ENCODE assay signal across 27 cellular contexts in the genomic region with DNA sequence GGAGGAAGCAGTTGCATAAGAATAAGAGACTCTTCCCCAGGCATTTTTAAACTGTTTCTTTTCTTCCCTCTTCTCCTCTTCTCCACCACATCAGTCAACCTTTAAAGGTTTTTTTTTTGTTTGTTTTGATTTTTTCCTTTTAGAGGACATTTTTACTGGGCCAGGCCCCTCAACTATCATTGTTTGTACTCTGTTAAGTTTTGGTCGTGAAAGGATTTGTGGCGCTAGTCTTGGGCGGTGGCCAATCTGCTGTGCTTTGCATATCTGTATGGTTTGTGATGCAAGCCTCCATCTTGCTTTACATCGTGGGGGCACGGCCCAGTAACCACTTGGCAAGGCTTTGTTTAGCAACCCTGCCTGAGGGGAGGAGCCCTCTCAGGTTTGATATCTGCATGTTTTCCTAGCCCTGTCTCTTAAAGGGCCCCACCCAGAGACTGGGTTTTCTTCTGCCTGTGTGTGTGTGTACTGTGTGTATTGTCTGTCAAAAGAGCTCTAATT.
"Had no signal": no experiment of that assay in that cellular context is flagged by ENCODE, and none has a peak within 500 bp of the region (broad histone marks: within the 10 kb centered on the region; RNA-seq: fewer than 3 reads in every experiment).

No MANE protein-coding gene starts in this region.

- H3K4me1 ChIP-seq: gastrocnemius medialis, pancreas, right lobe of liver, tibial nerve, upper lobe of left lung had no signal

- H3K27ac Mint-ChIP-seq: dendritic cell treated with granulocyte-macrophage colony-stimulating factor and Interleukin-4, amounts not matched to agents 40 ng/mL and 50 ng/mL, for 4 days; endodermal cell; mesothelial cell of epicardium; natural killer cell treated with Interleukin-12 subunit alpha and Interleukin-12 subunit beta and Interleukin-15 and Interleukin-18, amount 100 ng/mL, for 72 hours; progenitor cell of endocrine pancreas; stimulated activated naive B cell treated with anti-CD40 and anti-IgM and Interleukin-4, amounts not matched to agents 10 μg/mL and 1 μg/mL and 100 μg/mL, for 72 hours; stimulated activated naive CD8-positive, alpha-beta T cell treated with anti-CD3 and anti-CD28 coated beads, Interleukin-15, Interleukin-2, amounts not matched to agents 100 ng/mL and 50 ng/mL, for 24 hours had no signal

- H3K4me3 ChIP-seq: gastrocnemius medialis, lung, mucosa of descending colon, pancreas, right lobe of liver, thoracic aorta, tibial nerve, upper lobe of left lung had no signal

- H3K36me3 Mint-ChIP-seq: mesothelial cell of epicardium; naive B cell; natural killer cell treated with Interleukin-12 subunit alpha and Interleukin-12 subunit beta and Interleukin-15 and Interleukin-18, amount 100 ng/mL, for 72 hours; stimulated activated naive B cell treated with anti-CD40 and anti-IgM and Interleukin-4, amounts not matched to agents 10 μg/mL and 1 μg/mL and 100 μg/mL, for 72 hours had no signal

- H3K4me3 Mint-ChIP-seq: dendritic cell treated with granulocyte-macrophage colony-stimulating factor and Interleukin-4, amounts not matched to agents 40 ng/mL and 50 ng/mL, for 4 days; endodermal cell; mesothelial cell of epicardium; naive B cell; natural killer cell treated with Interleukin-12 subunit alpha and Interleukin-12 subunit beta and Interleukin-15 and Interleukin-18, amount 100 ng/mL, for 72 hours; neural crest cell; stimulated activated naive B cell treated with anti-CD40 and anti-IgM and Interleukin-4, amounts not matched to agents 10 μg/mL and 1 μg/mL and 100 μg/mL, for 72 hours; stimulated activated naive CD8-positive, alpha-beta T cell treated with anti-CD3 and anti-CD28 coated beads, Interleukin-15, Interleukin-2, amounts not matched to agents 100 ng/mL and 50 ng/mL, for 24 hours had no signal

- H3K27me3 ChIP-seq: gastrocnemius medialis, neutrophil, pancreas, right lobe of liver, tibial nerve, upper lobe of left lung had no signal

- H3K9me3 Mint-ChIP-seq: dendritic cell treated with granulocyte-macrophage colony-stimulating factor and Interleukin-4, amounts not matched to agents 40 ng/mL and 50 ng/mL, for 4 days; natural killer cell treated with Interleukin-12 subunit alpha and Interleukin-12 subunit beta and Interleukin-15 and Interleukin-18, amount 100 ng/mL, for 72 hours; stimulated activated naive B cell treated with anti-CD40 and anti-IgM and Interleukin-4, amounts not matched to agents 10 μg/mL and 1 μg/mL and 100 μg/mL, for 72 hours; stimulated activated naive CD8-positive, alpha-beta T cell treated with anti-CD3 and anti-CD28 coated beads, Interleukin-15, Interleukin-2, amounts not matched to agents 100 ng/mL and 50 ng/mL, for 24 hours had no signal

- H3K27me3 Mint-ChIP-seq: dendritic cell treated with granulocyte-macrophage colony-stimulating factor and Interleukin-4, amounts not matched to agents 40 ng/mL and 50 ng/mL, for 4 days; naive B cell; natural killer cell treated with Interleukin-12 subunit alpha and Interleukin-12 subunit beta and Interleukin-15 and Interleukin-18, amount 100 ng/mL, for 72 hours; progenitor cell of endocrine pancreas; stimulated activated naive B cell treated with anti-CD40 and anti-IgM and Interleukin-4, amounts not matched to agents 10 μg/mL and 1 μg/mL and 100 μg/mL, for 72 hours; stimulated activated naive CD8-positive, alpha-beta T cell treated with anti-CD3 and anti-CD28 coated beads, Interleukin-15, Interleukin-2, amounts not matched to agents 100 ng/mL and 50 ng/mL, for 24 hours had no signal

- ATAC-seq: esophagus mucosa; gastrocnemius medialis; left lobe of liver; mucosa of descending colon; natural killer cell treated with Interleukin-12 subunit alpha and Interleukin-12 subunit beta and Interleukin-15 and Interleukin-18, amount 100 ng/mL, for 72 hours; pancreas; right lobe of liver; stimulated activated naive B cell treated with anti-CD40 and anti-IgM and Interleukin-4, amounts not matched to agents 10 μg/mL and 1 μg/mL and 100 μg/mL, for 72 hours had no signal

- H3K9me3 ChIP-seq: gastrocnemius medialis, mucosa of descending colon, neutrophil, pancreas, right lobe of liver, thoracic aorta, tibial nerve, upper lobe of left lung had no signal

- H3K36me3 ChIP-seq: gastrocnemius medialis, neutrophil, pancreas, right lobe of liver, thoracic aorta, tibial nerve, upper lobe of left lung had no signal

- DNase-seq: effector CD8-positive, alpha-beta T cell; endodermal cell; foreskin fibroblast; gastrocnemius medialis; head of caudate nucleus; mesenchymal stem cell; mucosa of descending colon; naive B cell; pancreas; right lobe of liver; small intestine; stimulated activated CD4-positive, alpha-beta T cell treated with anti-CD3 and anti-CD28 coated beads, Interleukin-15, amount 100 ng/mL, for 24 hours; stimulated activated CD4-positive, alpha-beta T cell treated with anti-CD3 and anti-CD28 coated beads, Interleukin-2, amount 100 ng/mL, for 48 hours; stimulated activated naive B cell treated with anti-CD40 and anti-IgM and Interleukin-4, amounts not matched to agents 10 μg/mL and 1 μg/mL and 100 μg/mL, for 72 hours; upper lobe of left lung had no signal

- H3K4me1 Mint-ChIP-seq: endodermal cell; mesothelial cell of epicardium; naive B cell; neural crest cell; stimulated activated naive B cell treated with anti-CD40 and anti-IgM and Interleukin-4, amounts not matched to agents 10 μg/mL and 1 μg/mL and 100 μg/mL, for 72 hours had no signal
